In genomic region chr5:83446253-83446947, GRCh38 we compare ENCODE assay signal across 29 cellular contexts. TPM values are rescaled to one million over a fixed set of nuclear protein-coding genes. Genes with fewer than 3 reads are reported as not detected.
"Had no signal": no experiment of that assay in that cellular context is flagged by ENCODE, and none has a peak within 500 bp of the region (broad histone marks: within the 10 kb centered on the region; RNA-seq: fewer than 3 reads in every experiment).

No MANE protein-coding gene starts in this region.

- H3K27me3 ChIP-seq: adrenal gland, breast epithelium, cardiac muscle cell, dorsolateral prefrontal cortex, esophagus muscularis mucosa, gastroesophageal sphincter had no signal

- DNase-seq: activated CD4-positive, alpha-beta memory T cell treated with anti-CD3 and anti-CD28 coated beads for 36 hours; activated CD4-positive, alpha-beta T cell treated with anti-CD3 and anti-CD28 coated beads for 36 hours; activated CD4-positive, alpha-beta T cell treated with anti-CD3 and anti-CD28 coated beads, Interleukin-2, amount 10 ng/mL, durations not matched to agents 24 days and 14 days; activated CD4-positive, CD25-positive, alpha-beta regulatory T cell; activated CD4-positive, CD25-positive, alpha-beta regulatory T cell treated with anti-CD3 and anti-CD28 coated beads, Interleukin-2, amount 50 U/mL, for 72 hours; activated CD8-positive, alpha-beta memory T cell treated with anti-CD3 and anti-CD28 coated beads, Interleukin-2, amount 10 ng/mL, durations not matched to agents 7 days and 5 days; activated CD8-positive, alpha-beta memory T cell treated with anti-CD3 and anti-CD28 coated beads, Interleukin-2, amount 50 U/mL, for 4 hours; activated CD8-positive, alpha-beta T cell treated with anti-CD3 and anti-CD28 coated beads, Interleukin-2, amount 10 ng/mL, durations not matched to agents 7 days and 5 days; activated effector memory CD4-positive, alpha-beta T cell treated with anti-CD3 and anti-CD28 coated beads, Interleukin-2, amount 50 U/mL, for 16 hours; activated naive CD4-positive, alpha-beta T cell treated with anti-CD3 and anti-CD28 coated beads for 36 hours; activated naive CD8-positive, alpha-beta T cell treated with anti-CD3 and anti-CD28 coated beads for 36 hours; activated naive CD8-positive, alpha-beta T cell treated with anti-CD3 and anti-CD28 coated beads, Interleukin-2, amount 50 U/mL, for 24 hours; activated T-cell treated with anti-CD3 and anti-CD28 coated beads, Interleukin-2, amount 50 U/mL, for 1 hour; activated T-cell treated with anti-CD3 and anti-CD28 coated beads, Interleukin-2, amount 50 U/mL, for 48 hours; adrenal gland; amygdala; aorta; dorsolateral prefrontal cortex; effector memory CD4-positive, alpha-beta T cell; erythroblast; foreskin melanocyte; T-helper 2 cell had no signal

- H3K36me3 ChIP-seq: adrenal gland, breast epithelium, cardiac muscle cell, esophagus muscularis mucosa, gastroesophageal sphincter had no signal

- H3K4me1 ChIP-seq: adrenal gland, breast epithelium, esophagus muscularis mucosa, gastroesophageal sphincter had no signal

- H3K4me3 ChIP-seq: adrenal gland, breast epithelium, cardiac muscle cell, coronary artery, dorsolateral prefrontal cortex, esophagus muscularis mucosa, gastroesophageal sphincter had no signal

- H3K9me3 ChIP-seq: adrenal gland, breast epithelium, esophagus muscularis mucosa, gastroesophageal sphincter had no signal

- H3K27ac ChIP-seq: adrenal gland, breast epithelium, cardiac muscle cell, dorsolateral prefrontal cortex, esophagus muscularis mucosa, gastroesophageal sphincter had no signal

- ATAC-seq: activated CD4-positive, alpha-beta T cell treated with anti-CD3 and anti-CD28 coated beads for 36 hours; activated CD8-positive, alpha-beta memory T cell treated with anti-CD3 and anti-CD28 coated beads, Interleukin-2, amount 10 ng/mL, durations not matched to agents 7 days and 5 days; activated CD8-positive, alpha-beta T cell treated with anti-CD3 and anti-CD28 coated beads, Interleukin-2, amount 10 ng/mL, durations not matched to agents 7 days and 5 days; activated naive CD8-positive, alpha-beta T cell treated with anti-CD3 and anti-CD28 coated beads, Interleukin-2, amount 50 U/mL, for 24 hours; gastroesophageal sphincter had no signal

RNA-seq across cellular contexts. Expression of gene VCAN, which starts 25.1 kb away (rescaled TPM):
- total RNA-seq: activated CD4-positive, alpha-beta T cell treated with anti-CD3 and anti-CD28 coated beads for 36 hours; activated CD4-positive, alpha-beta T cell treated with anti-CD3 and anti-CD28 coated beads, Interleukin-2, amount 10 ng/mL, durations not matched to agents 24 days and 14 days; activated CD8-positive, alpha-beta memory T cell treated with anti-CD3 and anti-CD28 coated beads for 36 hours; activated naive CD4-positive, alpha-beta T cell treated with anti-CD3 and anti-CD28 coated beads for 36 hours; activated naive CD8-positive, alpha-beta T cell treated with anti-CD3 and anti-CD28 coated beads for 36 hours; activated T-helper 2 cell treated with anti-CD3 and anti-CD28 coated beads, Interferon-gamma antibody, Interleukin-2, Interleukin-4, amounts not matched to agents 10 μg/mL and 5 μg/mL and 100 μg/mL, durations not matched to agents 14 hours and 24 hours and 36 hours had no signal
